Comparison of ENCODE assay signal across 1 cellular context in the genomic region with DNA sequence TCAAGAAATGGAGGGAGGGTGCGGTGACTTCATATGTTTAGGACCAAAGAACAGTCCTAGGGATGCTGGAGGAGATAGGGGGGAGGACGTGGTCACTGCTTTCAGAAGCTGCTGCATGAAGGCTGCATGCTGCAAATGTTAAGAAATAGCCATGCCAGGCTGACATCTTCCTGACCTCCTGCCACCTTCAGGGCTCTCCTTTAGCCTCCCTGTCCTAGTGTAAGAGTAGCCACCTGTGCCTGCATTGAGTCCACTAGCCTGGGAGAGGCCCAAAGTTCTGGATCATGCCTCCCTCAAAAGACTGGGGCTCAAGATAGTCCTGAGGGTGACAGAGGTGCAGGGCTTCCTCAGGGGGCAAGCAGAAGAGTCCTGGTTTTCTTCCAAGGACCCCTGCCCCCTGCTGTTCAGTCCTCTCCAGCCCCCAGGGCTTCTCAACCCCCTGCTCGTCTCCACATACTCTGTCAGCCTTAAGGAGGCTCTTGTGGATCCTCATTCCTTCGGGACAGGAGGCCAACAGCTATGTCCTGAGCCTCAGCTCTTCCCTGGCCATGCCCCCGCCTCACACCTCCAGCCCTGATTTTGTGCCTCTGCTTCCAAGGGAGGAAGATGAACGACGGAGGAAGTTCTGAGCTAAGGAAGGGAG.
TF ChIP-seq lines count a peak whose summit lies in the region.

No MANE protein-coding gene starts in this region.

TF ChIP-seq in IMR-90, 13 proteins besides CTCF, POLR2A, EP300 and RAD21:
- TF ChIP-seq SMC3 (IDR thresholded peaks at IDR 0.05; ENCODE audit: low read depth, low read length) (no peak), ELK1 (IDR thresholded peaks at IDR 0.05; ENCODE audit: borderline replicate concordance, low read depth, low read length) (no peak), MAFK (IDR thresholded peaks at IDR 0.05; ENCODE audit: low read depth, low read length) (no peak), CEBPB (IDR thresholded peaks at IDR 0.05; ENCODE audit: low read depth, low read length) (no peak), RCOR1 (IDR thresholded peaks at IDR 0.05; ENCODE audit: insufficient replicate concordance, low read length) (no peak), NFE2L2 (IDR thresholded peaks at IDR 0.05; ENCODE audit: low read depth, low read length) (no peak), BHLHE40 (IDR thresholded peaks at IDR 0.05; ENCODE audit: low read depth, low read length) (no peak), USF2 (IDR thresholded peaks at IDR 0.05; ENCODE audit: low read depth, low read length) (no peak), MAZ (IDR thresholded peaks at IDR 0.05; ENCODE audit: borderline replicate concordance, low read depth, low read length) (no peak), MXI1 (IDR thresholded peaks at IDR 0.05; ENCODE audit: borderline replicate concordance, low read depth, low read length) (no peak), CHD1 (IDR thresholded peaks at IDR 0.05; ENCODE audit: low read depth, low read length) (no peak), FOS (IDR thresholded peaks at IDR 0.05; ENCODE audit: low read depth, low read length) (no peak), RFX5 (IDR thresholded peaks at IDR 0.05; ENCODE audit: low read depth, low read length) (no peak)
